In genomic region chr5:176361437-176362097, GRCh38 we compare ENCODE assay signal across 8 cellular contexts. TPM values are rescaled to one million over a fixed set of nuclear protein-coding genes. Genes with fewer than 3 reads are reported as not detected.
DNase-seq lines count a peak whose midpoint lies in the region; ATAC-seq and TF ChIP-seq lines count a peak whose summit lies in the region.

A gene with protein sequence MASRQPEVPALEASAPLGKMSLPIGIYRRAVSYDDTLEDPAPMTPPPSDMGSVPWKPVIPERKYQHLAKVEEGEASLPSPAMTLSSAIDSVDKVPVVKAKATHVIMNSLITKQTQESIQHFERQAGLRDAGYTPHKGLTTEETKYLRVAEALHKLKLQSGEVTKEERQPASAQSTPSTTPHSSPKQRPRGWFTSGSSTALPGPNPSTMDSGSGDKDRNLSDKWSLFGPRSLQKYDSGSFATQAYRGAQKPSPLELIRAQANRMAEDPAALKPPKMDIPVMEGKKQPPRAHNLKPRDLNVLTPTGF (minus strand): TSS chr5:176361764. CDS start chr5:176359508, 2,256 bp downstream.

- TF ChIP-seq CTCF in GM06990 (IDR thresholded peaks at IDR 0.05; ENCODE audit: insufficient read depth, low read length, poor library complexity, severe bottlenecking), result no peak
- peak; percentile 4 for TF ChIP-seq CTCF in HFF-Myc (IDR thresholded peaks at IDR 0.05; ENCODE audit: low read depth, low read length, missing control alignments)
- TF ChIP-seq CTCF in gastroesophageal sphincter (IDR thresholded peaks at IDR 0.05), result peak in 2 of 4 experiments; percentile 26 to 56

- no peak for TF ChIP-seq EP300 in gastroesophageal sphincter (IDR thresholded peaks at IDR 0.05)

- no peaks in the 10 kb centered on the region for H3K9me3 ChIP-seq in gastroesophageal sphincter

- H3K36me3 ChIP-seq in GM06990 (ENCODE audit: control insufficient read depth, insufficient read depth, low read length) (no peaks in the 10 kb centered on the region; the same call in 1 of the 2 replicates), gastroesophageal sphincter (peaks cover 0 to 30% of the 10 kb centered on the region in 2 donors)

- H3K4me1 ChIP-seq in gastroesophageal sphincter, result peaks cover 0 to 53% (median 16%) of the 10 kb centered on the region in 3 donors

- in situ Hi-C loops in SK-MEL-5 (cut with HindIII; ENCODE audit: low pct_unique_long_range_greater_than_20kb, low sequenced_read_pairs), result no loop called here

- peak within 1 kb of the TSS; percentile 91 for H3K27ac Mint-ChIP-seq in activated naive CD4-positive, alpha-beta T cell treated with anti-CD3 and anti-CD28 coated beads for 36 hours

- WGBS in gastroesophageal sphincter (ENCODE audit: low coverage in 1 of 2), 2 donors, result 0% methylated on average over 3 of the region's 50 CpGs; no CpG with 5 or more reads in 1 of the 2 donors

- no peaks in the 10 kb centered on the region for H3K27me3 ChIP-seq in GM06990 (replicated peaks; ENCODE audit: control insufficient read depth, insufficient read depth, low read length)
- no peaks in the 10 kb centered on the region for H3K27me3 ChIP-seq in gastroesophageal sphincter

- H3K4me1 Mint-ChIP-seq in activated naive CD4-positive, alpha-beta T cell treated with anti-CD3 and anti-CD28 coated beads for 36 hours (ENCODE audit: low read depth), result peaks cover 31% of the 10 kb centered on the region

- H3K4me3 ChIP-seq in GM06990 (replicated peaks; ENCODE audit: low read depth, low read length) (peak within 1 kb of the TSS; percentile 97), HFF-Myc (replicated peaks; ENCODE audit: low read depth, low read length) (peak within 1 kb of the TSS; percentile 98), gastroesophageal sphincter (peak within 1 kb of the TSS; percentile 78 to 94)

- intact Hi-C loops in activated naive CD4-positive, alpha-beta T cell treated with anti-CD3 and anti-CD28 coated beads for 36 hours (cut with micrococcal nuclease), result loop anchor here (1.0 to 5.0 kb wide), 7 partner anchors 28 to 839 kb away; partner anchors contain the start of genes FAF2, HRH2 and RNF44

- peak within 1 kb of the TSS; percentile 52 to 83 (median 82) for H3K27ac ChIP-seq in gastroesophageal sphincter

- DNase-seq in GM06990 (ENCODE audit: extremely low read depth, insufficient read length) (peak; percentile 95), HFF-Myc (ENCODE audit: extremely low read depth, low read depth) (peak; percentile 56), MV-4-11 (lab: John Stamatoyannopoulos, UW) (peak; percentile 92), SK-MEL-5 (ENCODE audit: low read depth, low spot score) (peak; percentile 86), non-pigmented ciliary epithelial cell (ENCODE audit: low read depth) (peak; percentile 50), superior temporal gyrus (ENCODE audit: extremely low spot score) (peak; percentile 92)
- DNase-seq in activated naive CD4-positive, alpha-beta T cell treated with anti-CD3 and anti-CD28 coated beads for 36 hours, result peak; percentile 97

- no peaks in the 10 kb centered on the region for H3K9me3 Mint-ChIP-seq in activated naive CD4-positive, alpha-beta T cell treated with anti-CD3 and anti-CD28 coated beads for 36 hours

- TF ChIP-seq POLR2A in gastroesophageal sphincter (IDR thresholded peaks at IDR 0.05), result peak; percentile 61 to 72

- no peaks in the 10 kb centered on the region for H3K27me3 Mint-ChIP-seq in activated naive CD4-positive, alpha-beta T cell treated with anti-CD3 and anti-CD28 coated beads for 36 hours (ENCODE audit: low read depth)

- CTCF ChIA-PET in activated naive CD4-positive, alpha-beta T cell treated with anti-CD3 and anti-CD28 coated beads for 36 hours (lab: Charles Lee), result interaction anchor here (0.6 to 1.6 kb wide), 5 partner anchors 24 to 212 kb away, joined by 3 to 5 read pairs (median 3); no protein-coding TSS in a partner anchor

- peak; percentile 95 for ATAC-seq in gastroesophageal sphincter

- H3K4me3 Mint-ChIP-seq in activated naive CD4-positive, alpha-beta T cell treated with anti-CD3 and anti-CD28 coated beads for 36 hours, result peak within 1 kb of the TSS; percentile 99

- peaks cover 19% of the 10 kb centered on the region for H3K36me3 Mint-ChIP-seq in activated naive CD4-positive, alpha-beta T cell treated with anti-CD3 and anti-CD28 coated beads for 36 hours (ENCODE audit: low read depth)

RNA-seq across cellular contexts. Expression of the gene that starts here (rescaled TPM):
- 30.6 and 39.5 TPM in 2 replicates for total RNA-seq in SK-MEL-5 (2014; rRNA removed; shearing (Covaris generic))
- 71.0 and 85.6 TPM in 2 replicates for polyA plus RNA-seq in SK-MEL-5 (2015; cell fraction: cytosol; rRNA removed)
- polyA plus RNA-seq in SK-MEL-5 (2015; cell fraction: nucleus; rRNA removed), result 28.4 and 35.1 TPM in 2 replicates
- 10 to 100 TPM; 33.5 to 33.7 TPM for total RNA-seq in activated naive CD4-positive, alpha-beta T cell treated with anti-CD3 and anti-CD28 coated beads for 36 hours
- total RNA-seq in gastroesophageal sphincter, result 100 to 1,000 TPM; 130 to 157 (median 140) TPM

Comparison
In these comparisons a context has a peak if more than half of its experiments do, and no peak if none do; other contexts are left out.
1. Peak in every context shown above with its lines: DNase-seq, ATAC-seq, H3K4me3 ChIP-seq and H3K27ac ChIP-seq.